In genomic region chr2:127177617-127178278, GRCh38 we compare ENCODE assay signal across 22 cellular contexts. TPM values are rescaled to one million over a fixed set of nuclear protein-coding genes. Genes with fewer than 3 reads are reported as not detected.
"Had no signal": no experiment of that assay in that cellular context is flagged by ENCODE, and none has a peak within 500 bp of the region (broad histone marks: within the 10 kb centered on the region; RNA-seq: fewer than 3 reads in every experiment).

No MANE protein-coding gene starts in this region.

- H3K4me1 Mint-ChIP-seq: activated B cell treated with CpG ODN at 0.5 μM for 24 hours; activated CD4-positive, alpha-beta memory T cell treated with anti-CD3 and anti-CD28 coated beads, Interleukin-2, amount 10 ng/mL, durations not matched to agents 7 days and 5 days; naive thymus-derived CD8-positive, alpha-beta T cell; stimulated activated memory B cell treated with anti-CD40 and anti-IgM and Interleukin-4, amounts not matched to agents 10 μg/mL and 1 μg/mL and 100 μg/mL, for 72 hours; T-cell had no signal

- H3K36me3 ChIP-seq: left ventricle myocardium inferior, ovary, right lobe of liver, tibial nerve had no signal

- H3K27ac ChIP-seq: ovary, psoas muscle, right lobe of liver had no signal

- H3K4me3 ChIP-seq: left ventricle myocardium inferior, mucosa of descending colon, ovary, psoas muscle, right lobe of liver had no signal

- H3K9me3 ChIP-seq: ovary, right lobe of liver had no signal

- FAIRE-seq: endometrium, frontal cortex had no signal

- H3K4me3 Mint-ChIP-seq: activated B cell treated with CpG ODN at 0.5 μM for 24 hours; activated CD4-positive, alpha-beta memory T cell treated with anti-CD3 and anti-CD28 coated beads, Interleukin-2, amount 10 ng/mL, durations not matched to agents 7 days and 5 days; activated T-cell treated with anti-CD3 and anti-CD28 coated beads, Interleukin-2, amount 50 U/mL, for 24 hours; naive thymus-derived CD8-positive, alpha-beta T cell; stimulated activated memory B cell treated with anti-CD40 and anti-IgM and Interleukin-4, amounts not matched to agents 10 μg/mL and 1 μg/mL and 100 μg/mL, for 72 hours; T-cell had no signal

- H3K27ac Mint-ChIP-seq: activated B cell treated with CpG ODN at 0.5 μM for 24 hours; activated CD4-positive, alpha-beta memory T cell treated with anti-CD3 and anti-CD28 coated beads, Interleukin-2, amount 10 ng/mL, durations not matched to agents 7 days and 5 days; activated naive CD4-positive, alpha-beta T cell treated with anti-CD3 and anti-CD28 coated beads, Interleukin-2, amount 50 U/mL, for 72 hours; activated T-cell treated with anti-CD3 and anti-CD28 coated beads, Interleukin-2, amount 50 U/mL, for 24 hours; naive thymus-derived CD8-positive, alpha-beta T cell; stimulated activated memory B cell treated with anti-CD40 and anti-IgM and Interleukin-4, amounts not matched to agents 10 μg/mL and 1 μg/mL and 100 μg/mL, for 72 hours; T-cell had no signal

- ATAC-seq: activated naive CD4-positive, alpha-beta T cell treated with anti-CD3 and anti-CD28 coated beads, Interleukin-2, amount 50 U/mL, for 72 hours; naive thymus-derived CD8-positive, alpha-beta T cell; SK-N-SH treated with all-trans-retinoic acid at 6 μM for 48 hours; stimulated activated memory B cell treated with anti-CD40 and anti-IgM and Interleukin-4, amounts not matched to agents 10 μg/mL and 1 μg/mL and 100 μg/mL, for 72 hours; T-cell had no signal

- H3K36me3 Mint-ChIP-seq: T-cell had no signal

- H3K27me3 ChIP-seq: ovary, right lobe of liver, tibial nerve had no signal

- H3K4me1 ChIP-seq: right lobe of liver had no signal

- DNase-seq: activated B cell treated with CpG ODN at 0.5 μM for 24 hours; activated CD4-positive, alpha-beta memory T cell treated with anti-CD3 and anti-CD28 coated beads, Interleukin-2, amount 10 ng/mL, durations not matched to agents 7 days and 5 days; activated CD4-positive, alpha-beta T cell treated with anti-CD3 and anti-CD28 coated beads for 4 hours; activated gamma-delta T cell; activated T-cell treated with anti-CD3 and anti-CD28 coated beads, Interleukin-2, amount 50 U/mL, for 24 hours; erythroblast; kidney glomerular epithelial cell; left ventricle myocardium inferior; mammary epithelial cell; naive thymus-derived CD8-positive, alpha-beta T cell; ovary; psoas muscle; stimulated activated CD4-positive, alpha-beta T cell treated with anti-CD3 and anti-CD28 coated beads, Interleukin-4, amount 100 ng/mL, for 4 hours; T-cell had no signal

RNA-seq across cellular contexts. Expression of gene CYP27C1, which starts 42.4 kb away (rescaled TPM):
- total RNA-seq: activated B cell treated with CpG ODN at 0.5 μM for 24 hours; activated CD4-positive, alpha-beta memory T cell treated with anti-CD3 and anti-CD28 coated beads, Interleukin-2, amount 10 ng/mL, durations not matched to agents 7 days and 5 days; activated naive CD4-positive, alpha-beta T cell treated with anti-CD3 and anti-CD28 coated beads, Interleukin-2, amount 50 U/mL, for 72 hours; naive thymus-derived CD8-positive, alpha-beta T cell had no signal
